9 cellular contexts compared by ENCODE assay signal in the genomic region with DNA sequence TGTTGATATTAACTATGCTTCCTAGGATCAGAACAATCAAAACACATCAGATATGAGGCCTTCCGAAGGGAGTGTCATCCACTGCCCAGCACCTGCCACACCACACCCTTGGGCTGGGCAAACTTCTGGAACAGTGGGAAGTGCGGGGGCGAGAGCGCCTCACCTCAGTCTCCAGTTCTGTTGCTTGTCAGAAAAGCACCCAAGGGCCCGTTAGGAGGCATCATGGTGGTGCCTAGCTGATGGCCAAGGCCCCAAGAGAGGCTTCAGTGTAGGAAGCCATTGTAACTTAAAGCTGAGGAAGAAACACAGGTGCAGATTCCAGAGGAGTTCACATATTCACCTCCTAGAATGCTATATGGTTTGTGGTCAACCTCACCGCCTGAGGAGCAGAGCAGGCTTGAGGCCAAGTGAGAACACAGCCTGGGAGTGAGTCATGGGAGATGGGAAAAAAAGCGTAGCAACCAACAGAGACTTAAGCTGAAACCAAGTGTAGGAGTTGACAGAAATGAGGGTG.
DNase-seq lines count a peak whose midpoint lies in the region; ATAC-seq and TF ChIP-seq lines count a peak whose summit lies in the region.
"Had no signal": no experiment of that assay in that cellular context is flagged by ENCODE, and none has a peak within 500 bp of the region (broad histone marks: within the 10 kb centered on the region; RNA-seq: fewer than 3 reads in every experiment).

No MANE protein-coding gene starts in this region.

- no peak for ATAC-seq in HG03095 (IDR thresholded peaks at IDR 0.05; ENCODE audit: unreplicated experiment)

- CTCF ChIA-PET in MCF 10A (lab: Yijun Ruan, JAX), result interaction anchor here (0.8 to 4.3 kb wide), 7 partner anchors 15 to 87 kb away, joined by 3 to 22 read pairs (median 4); no protein-coding TSS in a partner anchor

- POLR2A ChIA-PET in MCF 10A (lab: Yijun Ruan, JAX), result interaction anchor here (0.6 to 5.0 kb wide), 23 partner anchors 9 to 316 kb away, joined by 3 to 91 read pairs (median 4); partner anchors contain the start of genes ATL2 and SRSF7

- H3K4me1 ChIP-seq in right atrium auricular region, result no peaks in the 10 kb centered on the region

- no peak overlapping the region for H3K4me3 ChIP-seq in right atrium auricular region

- H3K9me3 Mint-ChIP-seq in MCF 10A (ENCODE audit: unreplicated experiment) (no peaks in the 10 kb centered on the region), osteocyte (ENCODE audit: unreplicated experiment) (no peaks in the 10 kb centered on the region)
- H3K9me3 Mint-ChIP-seq: dendritic cell treated with granulocyte-macrophage colony-stimulating factor and Interleukin-4, amounts not matched to agents 40 ng/mL and 50 ng/mL, for 4 days had no signal

- no peak for TF ChIP-seq CTCF in AG09319 (IDR thresholded peaks at IDR 0.05; ENCODE audit: low read depth, low read length)
- no peak for TF ChIP-seq CTCF in MCF 10A (IDR thresholded peaks at IDR 0.05; ENCODE audit: unreplicated experiment)
- no peak for TF ChIP-seq CTCF in osteocyte (IDR thresholded peaks at IDR 0.05)
- TF ChIP-seq CTCF in right atrium auricular region (IDR thresholded peaks at IDR 0.05), result no peak

- H3K36me3 ChIP-seq in right atrium auricular region, result no peaks in the 10 kb centered on the region

- DNase-seq in AG09319 (ENCODE audit: extremely low read depth, low read depth) (peak; percentile 31), LoVo (ENCODE audit: low spot score) (peak; percentile 89), MCF 10A (ENCODE audit: unreplicated experiment) (peak; percentile 98), osteocyte (ENCODE audit: extremely low spot score, unreplicated experiment) (no peak), DMS114 treated with DMSO at 0.1 percent for 48 hours (lab: John Stamatoyannopoulos, UW; ENCODE audit: unreplicated experiment) (no peak), hippocampal formation (lab: John Stamatoyannopoulos, UW) (no peak), right atrium auricular region (ENCODE audit: low spot score) (no peak)

- H3K9me3 ChIP-seq in right atrium auricular region, result no peaks in the 10 kb centered on the region

- H3K36me3 Mint-ChIP-seq in MCF 10A (ENCODE audit: insufficient read depth, unreplicated experiment) (peaks cover 4% of the 10 kb centered on the region), osteocyte (ENCODE audit: unreplicated experiment) (no peaks in the 10 kb centered on the region)

- H3K27me3 ChIP-seq in right atrium auricular region, result no peaks in the 10 kb centered on the region

- H3K4me3 Mint-ChIP-seq in MCF 10A (ENCODE audit: unreplicated experiment), result peak overlapping the region; percentile 43
- no peak overlapping the region for H3K4me3 Mint-ChIP-seq in osteocyte (ENCODE audit: unreplicated experiment)
- H3K4me3 Mint-ChIP-seq: dendritic cell treated with granulocyte-macrophage colony-stimulating factor and Interleukin-4, amounts not matched to agents 40 ng/mL and 50 ng/mL, for 4 days had no signal

- H3K4me1 Mint-ChIP-seq in MCF 10A (ENCODE audit: insufficient read depth, unreplicated experiment) (peaks cover 32% of the 10 kb centered on the region), osteocyte (ENCODE audit: unreplicated experiment) (peaks cover 54% of the 10 kb centered on the region)

- intact Hi-C loops in MCF 10A (cut with micrococcal nuclease), result loop anchor here (1.0 to 2.0 kb wide), 5 partner anchors 13 to 145 kb away; partner anchors contain the start of gene ATL2

- H3K27me3 Mint-ChIP-seq in MCF 10A (ENCODE audit: insufficient read depth, unreplicated experiment) (no peaks in the 10 kb centered on the region), osteocyte (ENCODE audit: unreplicated experiment) (peaks cover 14% of the 10 kb centered on the region)

- no TSS peak for BruUV-seq in MCF 10A (replicated peaks; lab: Mats Ljungman, UMichigan)

- H3K27ac ChIP-seq in right atrium auricular region, result no peak overlapping the region

- peak overlapping the region; percentile 98 for H3K27ac Mint-ChIP-seq in MCF 10A (ENCODE audit: low read depth, unreplicated experiment)
- H3K27ac Mint-ChIP-seq in osteocyte (ENCODE audit: unreplicated experiment), result peak overlapping the region; percentile 17
- H3K27ac Mint-ChIP-seq: dendritic cell treated with granulocyte-macrophage colony-stimulating factor and Interleukin-4, amounts not matched to agents 40 ng/mL and 50 ng/mL, for 4 days had no signal

Comparison
In these comparisons a context has a peak if more than half of its experiments do, and no peak if none do; other contexts are left out.
1. DNase-seq: peak in AG09319 (single experiment), LoVo (single experiment) and MCF 10A (single experiment); none in osteocyte (single experiment), DMS114 treated with DMSO at 0.1 percent for 48 hours (single experiment), hippocampal formation (0 of 2) and right atrium auricular region (single experiment).